In genomic region chr5:55538621-55539020, GRCh38 we compare ENCODE assay signal across 9 cellular contexts. TPM values are rescaled to one million over a fixed set of nuclear protein-coding genes. Genes with fewer than 3 reads are reported as not detected.
DNase-seq lines count a peak whose midpoint lies in the region; ATAC-seq and TF ChIP-seq lines count a peak whose summit lies in the region.
"Had no signal": no experiment of that assay in that cellular context is flagged by ENCODE, and none has a peak within 500 bp of the region (broad histone marks: within the 10 kb centered on the region; RNA-seq: fewer than 3 reads in every experiment).

No MANE protein-coding gene starts in this region.

- H3K4me1 Mint-ChIP-seq in activated T-helper 1 cell treated with anti-CD3 and anti-CD28 coated beads, Interleukin-12 subunit alpha, Interleukin-12 subunit beta, Interleukin-2, Interleukin-4 antibody, amounts not matched to agents 30 ng/mL and 10 ng/mL and 1 ng/mL, durations not matched to agents 14 hours and 24 hours and 36 hours (ENCODE audit: low read depth) = peaks cover 49% of the 10 kb centered on the region
- peaks cover 19 to 23% of the 10 kb centered on the region in 2 donors for H3K4me1 Mint-ChIP-seq in stimulated activated naive B cell treated with anti-CD40 and anti-IgM and Interleukin-4, amounts not matched to agents 10 μg/mL and 1 μg/mL and 100 μg/mL, for 72 hours

- H3K4me1 ChIP-seq in prostate gland (replicated peaks) = no peaks in the 10 kb centered on the region

- ATAC-seq in GM18868 (IDR thresholded peaks at IDR 0.05; ENCODE audit: unreplicated experiment) (peak; percentile 16), HG03095 (IDR thresholded peaks at IDR 0.05; ENCODE audit: unreplicated experiment) (peak; percentile 30)
- no peak for ATAC-seq in stimulated activated naive B cell treated with anti-CD40 and anti-IgM and Interleukin-4, amounts not matched to agents 10 μg/mL and 1 μg/mL and 100 μg/mL, for 72 hours (replicated peaks)

- no peaks in the 10 kb centered on the region for H3K27me3 ChIP-seq in prostate gland (replicated peaks; ENCODE audit: insufficient read depth)

- no peaks in the 10 kb centered on the region for H3K36me3 ChIP-seq in prostate gland

- no peaks in the 10 kb centered on the region for H3K9me3 ChIP-seq in prostate gland

- no peak overlapping the region for H3K4me3 ChIP-seq in prostate gland

- peak overlapping the region; percentile 58 for H3K4me3 Mint-ChIP-seq in activated T-helper 1 cell treated with anti-CD3 and anti-CD28 coated beads, Interleukin-12 subunit alpha, Interleukin-12 subunit beta, Interleukin-2, Interleukin-4 antibody, amounts not matched to agents 30 ng/mL and 10 ng/mL and 1 ng/mL, durations not matched to agents 14 hours and 24 hours and 36 hours
- no peak overlapping the region for H3K4me3 Mint-ChIP-seq in stimulated activated naive B cell treated with anti-CD40 and anti-IgM and Interleukin-4, amounts not matched to agents 10 μg/mL and 1 μg/mL and 100 μg/mL, for 72 hours

- TF ChIP-seq CTCF in prostate gland (IDR thresholded peaks at IDR 0.05) = no peak

- DNase-seq in activated T-helper 1 cell treated with anti-CD3 and anti-CD28 coated beads, Interleukin-12 subunit alpha, Interleukin-12 subunit beta, Interleukin-2, Interleukin-4 antibody, amounts not matched to agents 30 ng/mL and 10 ng/mL and 1 ng/mL, durations not matched to agents 14 hours and 24 hours and 36 hours (ENCODE audit: low spot score) = no peak
- DNase-seq in prostate gland (ENCODE audit: low spot score) (no peak), DMS53 treated with DMSO at 0.1 percent for 48 hours (lab: John Stamatoyannopoulos, UW; ENCODE audit: unreplicated experiment) (no peak), dedifferentiated amniotic fluid mesenchymal stem cell (ENCODE audit: extremely low spot score) (no peak), NCI-H1048 (lab: John Stamatoyannopoulos, UW) (no peak)
- no peak for DNase-seq in stimulated activated naive B cell treated with anti-CD40 and anti-IgM and Interleukin-4, amounts not matched to agents 10 μg/mL and 1 μg/mL and 100 μg/mL, for 72 hours
- DNase-seq: erythroblast had no signal

- peaks cover 3% of the 10 kb centered on the region for H3K27me3 Mint-ChIP-seq in activated T-helper 1 cell treated with anti-CD3 and anti-CD28 coated beads, Interleukin-12 subunit alpha, Interleukin-12 subunit beta, Interleukin-2, Interleukin-4 antibody, amounts not matched to agents 30 ng/mL and 10 ng/mL and 1 ng/mL, durations not matched to agents 14 hours and 24 hours and 36 hours (ENCODE audit: insufficient read depth)
- H3K27me3 Mint-ChIP-seq in stimulated activated naive B cell treated with anti-CD40 and anti-IgM and Interleukin-4, amounts not matched to agents 10 μg/mL and 1 μg/mL and 100 μg/mL, for 72 hours = no peaks in the 10 kb centered on the region

- H3K27ac Mint-ChIP-seq in activated T-helper 1 cell treated with anti-CD3 and anti-CD28 coated beads, Interleukin-12 subunit alpha, Interleukin-12 subunit beta, Interleukin-2, Interleukin-4 antibody, amounts not matched to agents 30 ng/mL and 10 ng/mL and 1 ng/mL, durations not matched to agents 14 hours and 24 hours and 36 hours = peak overlapping the region; percentile 10
- H3K27ac Mint-ChIP-seq in stimulated activated naive B cell treated with anti-CD40 and anti-IgM and Interleukin-4, amounts not matched to agents 10 μg/mL and 1 μg/mL and 100 μg/mL, for 72 hours = no peak overlapping the region

- H3K27ac ChIP-seq in prostate gland = peak overlapping the region; percentile 23 to 45

- WGBS in prostate gland = 35% methylated on average over 2 of the region's 2 CpGs

- TF ChIP-seq POLR2A in prostate gland (IDR thresholded peaks at IDR 0.05) = no peak

- H3K9me3 Mint-ChIP-seq in activated T-helper 1 cell treated with anti-CD3 and anti-CD28 coated beads, Interleukin-12 subunit alpha, Interleukin-12 subunit beta, Interleukin-2, Interleukin-4 antibody, amounts not matched to agents 30 ng/mL and 10 ng/mL and 1 ng/mL, durations not matched to agents 14 hours and 24 hours and 36 hours = no peaks in the 10 kb centered on the region
- no peaks in the 10 kb centered on the region for H3K9me3 Mint-ChIP-seq in stimulated activated naive B cell treated with anti-CD40 and anti-IgM and Interleukin-4, amounts not matched to agents 10 μg/mL and 1 μg/mL and 100 μg/mL, for 72 hours

- peaks cover 2% of the 10 kb centered on the region for H3K36me3 Mint-ChIP-seq in activated T-helper 1 cell treated with anti-CD3 and anti-CD28 coated beads, Interleukin-12 subunit alpha, Interleukin-12 subunit beta, Interleukin-2, Interleukin-4 antibody, amounts not matched to agents 30 ng/mL and 10 ng/mL and 1 ng/mL, durations not matched to agents 14 hours and 24 hours and 36 hours (ENCODE audit: low read depth)
- H3K36me3 Mint-ChIP-seq in stimulated activated naive B cell treated with anti-CD40 and anti-IgM and Interleukin-4, amounts not matched to agents 10 μg/mL and 1 μg/mL and 100 μg/mL, for 72 hours = no peaks in the 10 kb centered on the region

- intact Hi-C loops in activated T-helper 1 cell treated with anti-CD3 and anti-CD28 coated beads, Interleukin-12 subunit alpha, Interleukin-12 subunit beta, Interleukin-2, Interleukin-4 antibody, amounts not matched to agents 30 ng/mL and 10 ng/mL and 1 ng/mL, durations not matched to agents 14 hours and 24 hours and 36 hours (cut with micrococcal nuclease) = loop anchor here (1.0 to 5.0 kb wide), 2 partner anchors 13 to 1279 kb away; partner anchors contain the start of gene MAP3K1
- intact Hi-C loops in prostate gland (cut with DNase I) = loop anchor here (10.0 kb wide), 1 partner anchor 136 kb away; no protein-coding TSS in a partner anchor

RNA-seq across cellular contexts. Expression of gene PLPP1, which starts 3.9 kb away (rescaled TPM):
- 25.8 and 27.5 TPM in 2 replicates for total RNA-seq in activated T-helper 1 cell treated with anti-CD3 and anti-CD28 coated beads, Interleukin-12 subunit alpha, Interleukin-12 subunit beta, Interleukin-2, Interleukin-4 antibody, amounts not matched to agents 30 ng/mL and 10 ng/mL and 1 ng/mL, durations not matched to agents 14 hours and 24 hours and 36 hours
- 1,000 to 10,000 TPM in 1 of 2 donors, 100 to 1,000 TPM in 1; 823 to 5,059 TPM for total RNA-seq in prostate gland

Comparison
In these comparisons a context has a peak if more than half of its experiments do, and no peak if none do; other contexts are left out.
1. ATAC-seq: peak in GM18868 (single experiment) and HG03095 (single experiment); none in stimulated activated naive B cell treated with anti-CD40 and anti-IgM and Interleukin-4, amounts not matched to agents 10 μg/mL and 1 μg/mL and 100 μg/mL, for 72 hours (0 of 2).
2. RNA of gene PLPP1, which starts 3.9 kb away (total RNA-seq): 823 to 5,059 TPM in prostate gland; 25.8 to 27.5 TPM in activated T-helper 1 cell treated with anti-CD3 and anti-CD28 coated beads, Interleukin-12 subunit alpha, Interleukin-12 subunit beta, Interleukin-2, Interleukin-4 antibody, amounts not matched to agents 30 ng/mL and 10 ng/mL and 1 ng/mL, durations not matched to agents 14 hours and 24 hours and 36 hours; every median in the first group is over 10 times any median in the second.